In the genomic region with DNA sequence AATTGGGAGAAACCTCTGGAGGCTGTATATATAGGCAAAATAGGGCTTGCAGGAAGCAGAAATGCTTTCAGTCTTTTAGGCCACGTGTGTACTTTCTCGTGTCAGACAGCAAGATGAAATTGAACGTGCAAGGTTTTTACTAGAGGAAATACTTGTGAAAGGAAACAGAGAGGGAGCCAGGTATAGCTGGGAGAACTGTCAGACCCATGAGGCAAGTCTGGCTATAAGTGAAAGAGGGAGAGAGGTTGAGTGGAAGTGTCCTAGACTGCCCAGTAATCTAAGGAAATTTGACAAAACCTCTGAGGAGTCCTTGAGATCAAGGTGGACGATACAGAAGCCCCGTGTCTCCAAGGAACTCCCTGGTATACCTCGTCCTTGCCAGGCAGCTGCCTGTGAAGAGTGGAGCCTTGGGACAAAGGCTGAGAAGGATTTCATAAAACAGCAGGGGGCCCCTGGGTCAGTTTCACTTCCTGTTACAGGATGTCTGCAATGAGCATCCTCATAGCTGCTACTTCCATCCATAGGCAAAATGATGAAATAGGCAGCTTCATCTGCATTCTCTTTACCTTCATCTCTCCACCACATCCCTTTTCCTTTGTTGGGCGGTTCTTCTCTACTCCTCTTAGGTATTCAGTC, we compare ENCODE assay signal across 8 cellular contexts.
A peak's percentile ranks its signal among the peaks of the same experiment; 100 is the strongest.
DNase-seq lines count a peak whose midpoint lies in the region; ATAC-seq and TF ChIP-seq lines count a peak whose summit lies in the region.

No MANE protein-coding gene starts in this region.

- no peaks in the 10 kb centered on the region for H3K27me3 ChIP-seq in right cardiac atrium (ENCODE audit: control insufficient read depth, insufficient read depth)

- peak; percentile 93 for ATAC-seq in GM19463 (IDR thresholded peaks at IDR 0.05; ENCODE audit: unreplicated experiment)
- peak; percentile 90 for ATAC-seq in HG03378 (IDR thresholded peaks at IDR 0.05; ENCODE audit: unreplicated experiment)
- ATAC-seq in right cardiac atrium = no peak
- no peak for ATAC-seq in mucosa of descending colon

- no peak for TF ChIP-seq CTCF in mucosa of descending colon (IDR thresholded peaks at IDR 0.05)

- no peaks in the 10 kb centered on the region for H3K4me1 ChIP-seq in right cardiac atrium (ENCODE audit: control insufficient read depth, insufficient read depth, low read length)
- no peaks in the 10 kb centered on the region for H3K4me1 ChIP-seq in mucosa of descending colon (ENCODE audit: low read depth)

- intact Hi-C loops in posterior cingulate gyrus (cut with DNase I) (no loop called here), right cardiac atrium (cut with DNase I) (no loop called here), mucosa of descending colon (cut with DNase I, micrococcal nuclease) (no loop called here)

- H3K36me3 ChIP-seq in mucosa of descending colon (ENCODE audit: low read depth) = no peaks in the 10 kb centered on the region

- H3K4me3 ChIP-seq in right cardiac atrium (ENCODE audit: low read length) = no peak overlapping the region
- H3K4me3 ChIP-seq in mucosa of descending colon = no peak overlapping the region

- WGBS in right cardiac atrium = 50% methylated on average over 7 of the region's 7 CpGs

- DNase-seq in EH (ENCODE audit: low read depth) = peak; percentile 13
- DNase-seq in SKM-1 treated with dmso at 0.1 percent for 144 hours (lab: John Stamatoyannopoulos, UW; ENCODE audit: unreplicated experiment) = peak; percentile 91
- DNase-seq in posterior cingulate gyrus = no peak
- no peak for DNase-seq in NCI-H1930 (lab: John Stamatoyannopoulos, UW)
- no peak for DNase-seq in right cardiac atrium
- DNase-seq in mucosa of descending colon = no peak

- H3K9me3 ChIP-seq in right cardiac atrium (ENCODE audit: control insufficient read depth, low read length) (no peaks in the 10 kb centered on the region), mucosa of descending colon (no peaks in the 10 kb centered on the region)

- no peak overlapping the region for H3K27ac ChIP-seq in right cardiac atrium (ENCODE audit: low read length)

Comparison
In these comparisons a context has a peak if more than half of its experiments do, and no peak if none do; other contexts are left out.
1. DNase-seq: peak in EH (single experiment) and SKM-1 treated with dmso at 0.1 percent for 144 hours (single experiment); none in posterior cingulate gyrus (0 of 10), NCI-H1930 (0 of 2), right cardiac atrium (0 of 3) and mucosa of descending colon (0 of 3).
2. ATAC-seq: peak in GM19463 (single experiment) and HG03378 (single experiment); none in right cardiac atrium (0 of 2) and mucosa of descending colon (single experiment).